ENCODE assay signal across 1 cellular context in the genomic region with DNA sequence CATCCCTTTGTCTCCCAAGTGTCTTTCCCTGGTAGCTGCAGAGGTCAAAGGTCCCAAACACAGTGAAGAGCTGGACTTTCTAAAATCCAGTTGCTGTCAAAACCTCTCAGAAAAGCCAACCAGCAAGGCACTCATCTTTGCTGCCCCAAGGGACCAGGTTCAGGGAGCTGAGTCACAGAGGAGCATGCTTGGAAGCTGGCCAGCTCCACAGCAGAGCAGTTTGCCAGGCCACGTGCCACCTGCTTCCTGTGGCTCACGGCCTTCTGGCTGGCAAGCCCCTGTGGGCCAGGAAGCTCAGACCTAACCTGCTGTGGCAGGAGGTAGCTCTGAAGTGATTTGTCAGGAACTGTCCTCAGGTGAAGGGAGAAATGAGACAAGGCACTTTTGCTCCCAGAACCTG.
TF ChIP-seq lines count a peak whose summit lies in the region.

No MANE protein-coding gene starts in this region.

TF ChIP-seq in SK-N-SH, 30 proteins besides CTCF, POLR2A, EP300 and RAD21:
- TF ChIP-seq GABPA (IDR thresholded peaks at IDR 0.05; ENCODE audit: low read depth): 0 out of 2 replicates have a peak, but pooled peaks have one; percentile 32
- TF ChIP-seq TAF1 (IDR thresholded peaks at IDR 0.05; ENCODE audit: borderline replicate concordance, low read depth, low read length): no peak
- TF ChIP-seq, protein P1, sequence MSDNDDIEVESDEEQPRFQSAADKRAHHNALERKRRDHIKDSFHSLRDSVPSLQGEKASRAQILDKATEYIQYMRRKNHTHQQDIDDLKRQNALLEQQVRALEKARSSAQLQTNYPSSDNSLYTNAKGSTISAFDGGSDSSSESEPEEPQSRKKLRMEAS (IDR thresholded peaks at IDR 0.05; ENCODE audit: low read depth): peak; percentile 97
- TF ChIP-seq, protein P2, sequence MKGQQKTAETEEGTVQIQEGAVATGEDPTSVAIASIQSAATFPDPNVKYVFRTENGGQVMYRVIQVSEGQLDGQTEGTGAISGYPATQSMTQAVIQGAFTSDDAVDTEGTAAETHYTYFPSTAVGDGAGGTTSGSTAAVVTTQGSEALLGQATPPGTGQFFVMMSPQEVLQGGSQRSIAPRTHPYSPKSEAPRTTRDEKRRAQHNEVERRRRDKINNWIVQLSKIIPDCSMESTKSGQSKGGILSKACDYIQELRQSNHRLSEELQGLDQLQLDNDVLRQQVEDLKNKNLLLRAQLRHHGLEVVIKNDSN (IDR thresholded peaks at IDR 0.05; ENCODE audit: borderline replicate concordance, low read depth): peak; percentile 86
- TF ChIP-seq SMC3 (IDR thresholded peaks at IDR 0.05; ENCODE audit: low read depth, low read length): no peak
- no peak for TF ChIP-seq GATA2 (CRISPR knock-in tag; IDR thresholded peaks at IDR 0.05)
- no peak for TF ChIP-seq EZH2phosphoT487 (IDR thresholded peaks at IDR 0.05; ENCODE audit: borderline replicate concordance, low read depth)
- no peak for TF ChIP-seq FOXJ3 (CRISPR knock-in tag; IDR thresholded peaks at IDR 0.05)
- no peak for TF ChIP-seq TEAD4 (IDR thresholded peaks at IDR 0.05; ENCODE audit: borderline replicate concordance, insufficient read depth)
- peak; percentile 89 for TF ChIP-seq MXI1 (IDR thresholded peaks at IDR 0.05; ENCODE audit: low read depth, low read length)
- peak; percentile 79 for TF ChIP-seq FOSL2 (IDR thresholded peaks at IDR 0.05; ENCODE audit: borderline replicate concordance, low read depth)
- TF ChIP-seq, protein P3, sequence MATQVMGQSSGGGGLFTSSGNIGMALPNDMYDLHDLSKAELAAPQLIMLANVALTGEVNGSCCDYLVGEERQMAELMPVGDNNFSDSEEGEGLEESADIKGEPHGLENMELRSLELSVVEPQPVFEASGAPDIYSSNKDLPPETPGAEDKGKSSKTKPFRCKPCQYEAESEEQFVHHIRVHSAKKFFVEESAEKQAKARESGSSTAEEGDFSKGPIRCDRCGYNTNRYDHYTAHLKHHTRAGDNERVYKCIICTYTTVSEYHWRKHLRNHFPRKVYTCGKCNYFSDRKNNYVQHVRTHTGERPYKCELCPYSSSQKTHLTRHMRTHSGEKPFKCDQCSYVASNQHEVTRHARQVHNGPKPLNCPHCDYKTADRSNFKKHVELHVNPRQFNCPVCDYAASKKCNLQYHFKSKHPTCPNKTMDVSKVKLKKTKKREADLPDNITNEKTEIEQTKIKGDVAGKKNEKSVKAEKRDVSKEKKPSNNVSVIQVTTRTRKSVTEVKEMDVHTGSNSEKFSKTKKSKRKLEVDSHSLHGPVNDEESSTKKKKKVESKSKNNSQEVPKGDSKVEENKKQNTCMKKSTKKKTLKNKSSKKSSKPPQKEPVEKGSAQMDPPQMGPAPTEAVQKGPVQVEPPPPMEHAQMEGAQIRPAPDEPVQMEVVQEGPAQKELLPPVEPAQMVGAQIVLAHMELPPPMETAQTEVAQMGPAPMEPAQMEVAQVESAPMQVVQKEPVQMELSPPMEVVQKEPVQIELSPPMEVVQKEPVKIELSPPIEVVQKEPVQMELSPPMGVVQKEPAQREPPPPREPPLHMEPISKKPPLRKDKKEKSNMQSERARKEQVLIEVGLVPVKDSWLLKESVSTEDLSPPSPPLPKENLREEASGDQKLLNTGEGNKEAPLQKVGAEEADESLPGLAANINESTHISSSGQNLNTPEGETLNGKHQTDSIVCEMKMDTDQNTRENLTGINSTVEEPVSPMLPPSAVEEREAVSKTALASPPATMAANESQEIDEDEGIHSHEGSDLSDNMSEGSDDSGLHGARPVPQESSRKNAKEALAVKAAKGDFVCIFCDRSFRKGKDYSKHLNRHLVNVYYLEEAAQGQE (IDR thresholded peaks at IDR 0.05; ENCODE audit: low read depth, low read length): no peak
- TF ChIP-seq ELF1 (IDR thresholded peaks at IDR 0.05): no peak
- TF ChIP-seq, protein P4, sequence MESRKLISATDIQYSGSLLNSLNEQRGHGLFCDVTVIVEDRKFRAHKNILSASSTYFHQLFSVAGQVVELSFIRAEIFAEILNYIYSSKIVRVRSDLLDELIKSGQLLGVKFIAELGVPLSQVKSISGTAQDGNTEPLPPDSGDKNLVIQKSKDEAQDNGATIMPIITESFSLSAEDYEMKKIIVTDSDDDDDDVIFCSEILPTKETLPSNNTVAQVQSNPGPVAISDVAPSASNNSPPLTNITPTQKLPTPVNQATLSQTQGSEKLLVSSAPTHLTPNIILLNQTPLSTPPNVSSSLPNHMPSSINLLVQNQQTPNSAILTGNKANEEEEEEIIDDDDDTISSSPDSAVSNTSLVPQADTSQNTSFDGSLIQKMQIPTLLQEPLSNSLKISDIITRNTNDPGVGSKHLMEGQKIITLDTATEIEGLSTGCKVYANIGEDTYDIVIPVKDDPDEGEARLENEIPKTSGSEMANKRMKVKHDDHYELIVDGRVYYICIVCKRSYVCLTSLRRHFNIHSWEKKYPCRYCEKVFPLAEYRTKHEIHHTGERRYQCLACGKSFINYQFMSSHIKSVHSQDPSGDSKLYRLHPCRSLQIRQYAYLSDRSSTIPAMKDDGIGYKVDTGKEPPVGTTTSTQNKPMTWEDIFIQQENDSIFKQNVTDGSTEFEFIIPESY (IDR thresholded peaks at IDR 0.05; ENCODE audit: borderline replicate concordance, low read depth): no peak
- peak; percentile 75 for TF ChIP-seq TCF12 (IDR thresholded peaks at IDR 0.05)
- no peak for TF ChIP-seq MEF2A (IDR thresholded peaks at IDR 0.05; ENCODE audit: borderline replicate concordance, low read depth)
- no peak for TF ChIP-seq NRF1 (IDR thresholded peaks at IDR 0.05; ENCODE audit: low read depth, low read length)
- TF ChIP-seq FOXM1 (IDR thresholded peaks at IDR 0.05; ENCODE audit: low read depth): no peak
- TF ChIP-seq, protein P5, sequence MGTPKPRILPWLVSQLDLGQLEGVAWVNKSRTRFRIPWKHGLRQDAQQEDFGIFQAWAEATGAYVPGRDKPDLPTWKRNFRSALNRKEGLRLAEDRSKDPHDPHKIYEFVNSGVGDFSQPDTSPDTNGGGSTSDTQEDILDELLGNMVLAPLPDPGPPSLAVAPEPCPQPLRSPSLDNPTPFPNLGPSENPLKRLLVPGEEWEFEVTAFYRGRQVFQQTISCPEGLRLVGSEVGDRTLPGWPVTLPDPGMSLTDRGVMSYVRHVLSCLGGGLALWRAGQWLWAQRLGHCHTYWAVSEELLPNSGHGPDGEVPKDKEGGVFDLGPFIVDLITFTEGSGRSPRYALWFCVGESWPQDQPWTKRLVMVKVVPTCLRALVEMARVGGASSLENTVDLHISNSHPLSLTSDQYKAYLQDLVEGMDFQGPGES (IDR thresholded peaks at IDR 0.05; ENCODE audit: low read depth, low read length): no peak
- peak; percentile 97 for TF ChIP-seq NFIC (IDR thresholded peaks at IDR 0.05; ENCODE audit: borderline replicate concordance)
- TF ChIP-seq RXRA (IDR thresholded peaks at IDR 0.05; ENCODE audit: borderline replicate concordance, low read depth): 0 out of 2 replicates have a peak, but pooled peaks have one; percentile 16
- TF ChIP-seq RCOR1 (IDR thresholded peaks at IDR 0.05; ENCODE audit: low read length): no peak
- TF ChIP-seq, protein P6, sequence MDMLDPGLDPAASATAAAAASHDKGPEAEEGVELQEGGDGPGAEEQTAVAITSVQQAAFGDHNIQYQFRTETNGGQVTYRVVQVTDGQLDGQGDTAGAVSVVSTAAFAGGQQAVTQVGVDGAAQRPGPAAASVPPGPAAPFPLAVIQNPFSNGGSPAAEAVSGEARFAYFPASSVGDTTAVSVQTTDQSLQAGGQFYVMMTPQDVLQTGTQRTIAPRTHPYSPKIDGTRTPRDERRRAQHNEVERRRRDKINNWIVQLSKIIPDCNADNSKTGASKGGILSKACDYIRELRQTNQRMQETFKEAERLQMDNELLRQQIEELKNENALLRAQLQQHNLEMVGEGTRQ (IDR thresholded peaks at IDR 0.05; ENCODE audit: borderline replicate concordance, low read depth, low read length): 0 out of 2 replicates have a peak, but pooled peaks have one; percentile 25
- peak; percentile 74; the same call in 1 of the 2 replicates for TF ChIP-seq SIN3A (IDR thresholded peaks at IDR 0.05; ENCODE audit: borderline replicate concordance, low read depth, low read length)
- TF ChIP-seq POLR2AphosphoS5 (IDR thresholded peaks at IDR 0.05; ENCODE audit: low read depth, low read length): no peak
- TF ChIP-seq JUND (IDR thresholded peaks at IDR 0.05): peak; percentile 58
- TF ChIP-seq RFX5 (IDR thresholded peaks at IDR 0.05; ENCODE audit: low read length): no peak
- peak; percentile 9 for TF ChIP-seq CHD2 (IDR thresholded peaks at IDR 0.05; ENCODE audit: low read length, partially characterized antibody)
- no peak for TF ChIP-seq YY1 (IDR thresholded peaks at IDR 0.05; ENCODE audit: low read depth)
- TF ChIP-seq, protein P7, sequence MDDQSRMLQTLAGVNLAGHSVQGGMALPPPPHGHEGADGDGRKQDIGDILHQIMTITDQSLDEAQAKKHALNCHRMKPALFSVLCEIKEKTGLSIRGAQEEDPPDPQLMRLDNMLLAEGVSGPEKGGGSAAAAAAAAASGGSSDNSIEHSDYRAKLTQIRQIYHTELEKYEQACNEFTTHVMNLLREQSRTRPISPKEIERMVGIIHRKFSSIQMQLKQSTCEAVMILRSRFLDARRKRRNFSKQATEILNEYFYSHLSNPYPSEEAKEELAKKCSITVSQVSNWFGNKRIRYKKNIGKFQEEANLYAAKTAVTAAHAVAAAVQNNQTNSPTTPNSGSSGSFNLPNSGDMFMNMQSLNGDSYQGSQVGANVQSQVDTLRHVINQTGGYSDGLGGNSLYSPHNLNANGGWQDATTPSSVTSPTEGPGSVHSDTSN (IDR thresholded peaks at IDR 0.05): peak; percentile 27; the same call in 1 of the 2 replicates
TF ChIP-seq in SK-N-SH: peak in this region for 13.
